In the genomic region with DNA sequence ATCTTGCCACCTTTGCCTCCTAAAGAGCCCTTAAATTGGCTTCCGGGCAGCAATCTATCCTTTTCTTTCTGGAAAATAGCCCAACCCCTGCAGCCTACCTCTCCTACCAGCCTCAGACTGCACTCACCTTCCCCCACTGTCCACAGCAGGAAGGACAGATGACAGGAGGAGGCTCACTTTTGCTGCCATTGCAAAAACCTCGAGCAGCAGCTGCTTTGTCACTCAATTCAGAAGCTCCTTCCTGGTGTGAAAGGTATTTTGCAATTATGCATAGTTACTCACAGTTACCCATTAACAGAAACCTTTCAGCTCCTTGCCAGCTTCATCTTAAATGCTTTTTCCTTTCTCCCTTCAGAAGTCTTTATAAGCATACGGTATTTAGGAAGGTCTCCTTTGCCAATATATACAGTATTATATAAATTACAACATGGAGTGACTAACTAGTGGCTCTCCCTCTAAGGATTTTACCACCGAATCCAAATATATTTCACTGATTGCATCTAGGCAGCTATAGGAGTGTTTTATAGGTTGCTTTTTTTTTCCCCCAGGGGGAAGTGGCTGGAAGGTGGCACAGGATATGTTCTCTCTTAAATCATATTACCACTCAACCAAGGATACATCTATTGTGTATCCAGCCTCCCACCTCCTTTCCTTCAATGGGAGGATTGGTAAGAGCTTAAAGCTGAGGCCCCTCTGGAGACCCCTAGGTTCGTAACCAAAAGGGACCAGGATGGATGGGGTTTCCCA, we compare ENCODE assay signal across 12 cellular contexts.
DNase-seq lines count a peak whose midpoint lies in the region; ATAC-seq and TF ChIP-seq lines count a peak whose summit lies in the region.
"Had no signal": no experiment of that assay in that cellular context is flagged by ENCODE, and none has a peak within 500 bp of the region (broad histone marks: within the 10 kb centered on the region; RNA-seq: fewer than 3 reads in every experiment).

No MANE protein-coding gene starts in this region.

- in situ Hi-C loops in gastrocnemius medialis (cut with MboI; ENCODE audit: low sequenced_read_pairs in 4 of 4): no loop called here

- H3K4me3 ChIP-seq in endocrine pancreas (ENCODE audit: control insufficient read depth, insufficient read depth, low read length): peak overlapping the region; percentile 27
- no peak overlapping the region for H3K4me3 ChIP-seq in gastrocnemius medialis
- no peak overlapping the region for H3K4me3 ChIP-seq in suprapubic skin
- no peak overlapping the region for H3K4me3 ChIP-seq in coronary artery

- H3K36me3 ChIP-seq in endocrine pancreas (ENCODE audit: control insufficient read depth, insufficient read depth, low read length) (no peaks in the 10 kb centered on the region), gastrocnemius medialis (no peaks in the 10 kb centered on the region), suprapubic skin (no peaks in the 10 kb centered on the region)

- H3K9ac ChIP-seq in endocrine pancreas (ENCODE audit: control insufficient read depth, insufficient read depth, low read length): no peak overlapping the region
- H3K9ac ChIP-seq: SK-N-SH had no signal

- H3K27me3 ChIP-seq in endocrine pancreas (ENCODE audit: control insufficient read depth, insufficient read depth, low read length) (no peaks in the 10 kb centered on the region), gastrocnemius medialis (no peaks in the 10 kb centered on the region), suprapubic skin (no peaks in the 10 kb centered on the region)

- DNase-seq in DMS79 treated with DMSO at 0.1 percent for 48 hours (lab: John Stamatoyannopoulos, UW) (peak; percentile 41), DMS79 (lab: John Stamatoyannopoulos, UW) (no peak), NCI-H2196 treated with DMSO at 0.1 percent for 48 hours (lab: John Stamatoyannopoulos, UW; ENCODE audit: unreplicated experiment) (peak; percentile 52), gastrocnemius medialis (peak; percentile 35), suprapubic skin (ENCODE audit: low spot score in 2 of 2) (no peak), coronary artery (ENCODE audit: low spot score) (no peak)
- DNase-seq in activated naive CD4-positive, alpha-beta T cell (lab: John Stamatoyannopoulos, UW): no peak
- DNase-seq: cerebellar nuclear complex, hypothalamus, SK-N-SH had no signal

- ATAC-seq in gastrocnemius medialis: peak; percentile 72 to 76

- H3K4me1 ChIP-seq in endocrine pancreas (ENCODE audit: control insufficient read depth, insufficient read depth, low read length): peaks cover 22% of the 10 kb centered on the region
- H3K4me1 ChIP-seq in gastrocnemius medialis: peaks cover 23 to 30% of the 10 kb centered on the region in 2 donors
- no peaks in the 10 kb centered on the region for H3K4me1 ChIP-seq in suprapubic skin

- TF ChIP-seq CTCF in gastrocnemius medialis (IDR thresholded peaks at IDR 0.05 in 4 of 5, conservative IDR thresholded peaks at IDR 0.05 in 1 of 5): no peak
- TF ChIP-seq CTCF in suprapubic skin (IDR thresholded peaks at IDR 0.05): no peak
- TF ChIP-seq CTCF in coronary artery (IDR thresholded peaks at IDR 0.05): no peak

- H3K9me3 ChIP-seq in endocrine pancreas (ENCODE audit: control insufficient read depth, low read length) (no peaks in the 10 kb centered on the region), gastrocnemius medialis (no peaks in the 10 kb centered on the region), suprapubic skin (no peaks in the 10 kb centered on the region)
- H3K9me3 ChIP-seq: SK-N-SH had no signal

- no peak for TF ChIP-seq EP300 in suprapubic skin (IDR thresholded peaks at IDR 0.05)

- intact Hi-C loops in gastrocnemius medialis (cut with DNase I; ENCODE audit: low total_unique reads): no loop called here

- TF ChIP-seq POLR2A in gastrocnemius medialis (IDR thresholded peaks at IDR 0.05) (no peak), suprapubic skin (IDR thresholded peaks at IDR 0.05) (no peak)

- 70% methylated on average over 5 of the region's 5 CpGs for WGBS in suprapubic skin

- no peak overlapping the region for H3K27ac ChIP-seq in gastrocnemius medialis
- H3K27ac ChIP-seq in suprapubic skin: no peak overlapping the region
- H3K27ac ChIP-seq in coronary artery: no peak overlapping the region
- H3K27ac ChIP-seq: 22Rv1 had no signal

Comparison
In these comparisons a context has a peak if more than half of its experiments do, and no peak if none do; other contexts are left out.
1. DNase-seq: peak in DMS79 treated with DMSO at 0.1 percent for 48 hours (single experiment), NCI-H2196 treated with DMSO at 0.1 percent for 48 hours (single experiment) and gastrocnemius medialis (2 of 2); none in DMS79 (single experiment), suprapubic skin (0 of 2), activated naive CD4-positive, alpha-beta T cell (0 of 4) and coronary artery (single experiment).